In genomic region chr6:53581161-53581560, GRCh38 we compare ENCODE assay signal across 11 cellular contexts. TPM values are rescaled to one million over a fixed set of nuclear protein-coding genes. Genes with fewer than 3 reads are reported as not detected.
DNase-seq lines count a peak whose midpoint lies in the region; ATAC-seq and TF ChIP-seq lines count a peak whose summit lies in the region.
"Had no signal": no experiment of that assay in that cellular context is flagged by ENCODE, and none has a peak within 500 bp of the region (broad histone marks: within the 10 kb centered on the region; RNA-seq: fewer than 3 reads in every experiment).

No MANE protein-coding gene starts in this region.

- H3K4me1 ChIP-seq in esophagus squamous epithelium, result peaks cover 6 to 25% (median 8%) of the 10 kb centered on the region in 3 donors
- H3K4me1 ChIP-seq in effector memory CD4-positive, alpha-beta T cell (ENCODE audit: control insufficient read depth, insufficient read depth, low read length, poor library complexity, severe bottlenecking), result no peaks in the 10 kb centered on the region

- H3K36me3 ChIP-seq in esophagus squamous epithelium, result no peaks in the 10 kb centered on the region
- no peaks in the 10 kb centered on the region for H3K36me3 ChIP-seq in effector memory CD4-positive, alpha-beta T cell (ENCODE audit: control insufficient read depth, insufficient read depth, low read length)
- H3K36me3 ChIP-seq: stomach had no signal

- TF ChIP-seq POLR2A in NB4 (IDR thresholded peaks at IDR 0.05; ENCODE audit: extremely low read depth, insufficient read length) (no peak), esophagus squamous epithelium (IDR thresholded peaks at IDR 0.05) (no peak)

- intact Hi-C loops in esophagus squamous epithelium (cut with DNase I), result no loop called here
- intact Hi-C loops in dorsolateral prefrontal cortex (cut with DNase I), result no loop called here

- H3K9me3 ChIP-seq in esophagus squamous epithelium, result no peaks in the 10 kb centered on the region
- H3K9me3 ChIP-seq in effector memory CD4-positive, alpha-beta T cell (ENCODE audit: control insufficient read depth, low read length), result no peaks in the 10 kb centered on the region
- H3K9me3 ChIP-seq in T-helper 17 cell (ENCODE audit: control insufficient read depth, low read length, poor library complexity, severe bottlenecking), result no peaks in the 10 kb centered on the region
- H3K9me3 ChIP-seq: stomach had no signal

- H3K27ac ChIP-seq in esophagus squamous epithelium (peak overlapping the region in 3 of 4 donors; percentile 4 to 51 (median 20)), dorsolateral prefrontal cortex (no peak overlapping the region)
- no peak overlapping the region for H3K27ac ChIP-seq in effector memory CD4-positive, alpha-beta T cell (ENCODE audit: insufficient read depth, low read length, poor library complexity, severe bottlenecking)
- H3K27ac ChIP-seq: stomach had no signal

- H3K4me3 ChIP-seq in NB4 (ENCODE audit: low read depth, low read length) (no peak overlapping the region), esophagus squamous epithelium (no peak overlapping the region), dorsolateral prefrontal cortex (no peak overlapping the region)
- no peak overlapping the region for H3K4me3 ChIP-seq in effector memory CD4-positive, alpha-beta T cell (ENCODE audit: insufficient read depth, low read depth, low read length, poor library complexity, severe bottlenecking)
- H3K4me3 ChIP-seq: stomach had no signal

- H3K9me3 Mint-ChIP-seq in osteocyte (ENCODE audit: unreplicated experiment), result no peaks in the 10 kb centered on the region
- H3K9me3 Mint-ChIP-seq: activated T-cell treated with anti-CD3 and anti-CD28 coated beads, Interleukin-2, amount 50 U/mL, for 72 hours; immature natural killer cell had no signal

- H3K4me3 Mint-ChIP-seq in osteocyte (ENCODE audit: unreplicated experiment), result peak overlapping the region; percentile 55
- H3K4me3 Mint-ChIP-seq in T-helper 17 cell, result no peak overlapping the region
- H3K4me3 Mint-ChIP-seq: activated T-cell treated with anti-CD3 and anti-CD28 coated beads, Interleukin-2, amount 50 U/mL, for 72 hours; immature natural killer cell had no signal

- H3K4me1 Mint-ChIP-seq in osteocyte (ENCODE audit: unreplicated experiment) (peaks cover 24% of the 10 kb centered on the region), T-helper 17 cell (peaks cover 6% of the 10 kb centered on the region)

- H3K27me3 ChIP-seq in esophagus squamous epithelium (no peaks in the 10 kb centered on the region), dorsolateral prefrontal cortex (no peaks in the 10 kb centered on the region)
- H3K27me3 ChIP-seq in effector memory CD4-positive, alpha-beta T cell (replicated peaks; ENCODE audit: control insufficient read depth, insufficient read depth, low read length, poor library complexity, severe bottlenecking), result no peaks in the 10 kb centered on the region
- H3K27me3 ChIP-seq: stomach had no signal

- peak; percentile 46 for DNase-seq in ELR (ENCODE audit: low read depth)
- peak; percentile 8 for DNase-seq in NB4 (ENCODE audit: low read depth)
- no peak for DNase-seq in esophagus squamous epithelium (lab: John Stamatoyannopoulos, UW)
- DNase-seq in osteocyte (ENCODE audit: extremely low spot score, unreplicated experiment), result no peak
- DNase-seq in dorsolateral prefrontal cortex, result no peak
- DNase-seq in effector memory CD4-positive, alpha-beta T cell, result no peak
- no peak for DNase-seq in T-helper 17 cell
- DNase-seq: activated T-cell treated with anti-CD3 and anti-CD28 coated beads, Interleukin-2, amount 50 U/mL, for 72 hours; immature natural killer cell; stomach had no signal

- peak overlapping the region; percentile 85 for H3K27ac Mint-ChIP-seq in osteocyte (ENCODE audit: unreplicated experiment)
- no peak overlapping the region for H3K27ac Mint-ChIP-seq in T-helper 17 cell
- H3K27ac Mint-ChIP-seq: activated T-cell treated with anti-CD3 and anti-CD28 coated beads, Interleukin-2, amount 50 U/mL, for 72 hours; immature natural killer cell had no signal

- WGBS in esophagus squamous epithelium, 2 donors, result 37 to 72% methylated on average over 2 of the region's 2 CpGs

- H3K36me3 Mint-ChIP-seq in osteocyte (ENCODE audit: unreplicated experiment) (peaks cover 3% of the 10 kb centered on the region), T-helper 17 cell (ENCODE audit: low read depth) (no peaks in the 10 kb centered on the region)
- H3K36me3 Mint-ChIP-seq: immature natural killer cell had no signal

- H3K27me3 Mint-ChIP-seq in osteocyte (ENCODE audit: unreplicated experiment) (peaks cover 2% of the 10 kb centered on the region), T-helper 17 cell (no peaks in the 10 kb centered on the region)

- no peak for ATAC-seq in HG03378 (IDR thresholded peaks at IDR 0.05; ENCODE audit: unreplicated experiment)
- ATAC-seq in T-helper 17 cell, result no peak

- TF ChIP-seq CTCF in NB4 (IDR thresholded peaks at IDR 0.05; ENCODE audit: low read depth, low read length) (no peak), esophagus squamous epithelium (IDR thresholded peaks at IDR 0.05) (no peak), osteocyte (IDR thresholded peaks at IDR 0.05) (no peak), dorsolateral prefrontal cortex (IDR thresholded peaks at IDR 0.05 in 54 of 56, conservative IDR thresholded peaks at IDR 0.05 in 2 of 56; ENCODE audit: low read depth in 1 of 56, partially characterized antibody in 56 of 56) (no peak)

RNA-seq across cellular contexts. Expression of gene GCLC, which starts 36.3 kb away (rescaled TPM):
- total RNA-seq in esophagus squamous epithelium (100 to 1,000 TPM in 2 of 4 donors, 10 to 100 TPM in 2; 71.0 to 121 (median 105) TPM), osteocyte (36.2 and 43.7 TPM in 2 replicates), dorsolateral prefrontal cortex (100 to 1,000 TPM in 3 of 120 experiments, 10 to 100 TPM in 117; 28.3 to 113 (median 64.6) TPM), T-helper 17 cell (10 to 100 TPM; 20.7 to 22.2 TPM)

Comparison
In these comparisons a context has a peak if more than half of its experiments do, and no peak if none do; other contexts are left out.
1. DNase-seq: peak in ELR (single experiment) and NB4 (single experiment); none in esophagus squamous epithelium (single experiment), osteocyte (single experiment), dorsolateral prefrontal cortex (0 of 10), effector memory CD4-positive, alpha-beta T cell (0 of 3) and T-helper 17 cell (0 of 3).
2. H3K27ac ChIP-seq: peak in esophagus squamous epithelium (3 of 4); none in dorsolateral prefrontal cortex (0 of 59) and effector memory CD4-positive, alpha-beta T cell (single experiment).